18 cellular contexts compared by ENCODE assay signal in genomic region chr3:52176188-52176752, GRCh38. TPM values are rescaled to one million over a fixed set of nuclear protein-coding genes. Genes with fewer than 3 reads are reported as not detected.
"Had no signal": no experiment of that assay in that cellular context is flagged by ENCODE, and none has a peak within 500 bp of the region (broad histone marks: within the 10 kb centered on the region; RNA-seq: fewer than 3 reads in every experiment).

No MANE protein-coding gene starts in this region.

- ATAC-seq: activated naive CD8-positive, alpha-beta T cell treated with anti-CD3 and anti-CD28 coated beads, Interleukin-2, amount 50 U/mL, for 24 hours; natural killer cell; psoas muscle had no signal

- H3K27ac ChIP-seq: cardiac muscle cell, psoas muscle had no signal

- H3K4me1 ChIP-seq: psoas muscle had no signal

- DNase-seq: activated CD4-positive, alpha-beta memory T cell treated with anti-CD3 and anti-CD28 coated beads for 36 hours; activated naive CD4-positive, alpha-beta T cell treated with Interleukin-2 at 50 U/mL for 16 hours; activated naive CD8-positive, alpha-beta T cell treated with anti-CD3 and anti-CD28 coated beads, Interleukin-2, amount 50 U/mL, for 24 hours; activated T-cell treated with anti-CD3 and anti-CD28 coated beads, Interleukin-2, amount 50 U/mL, for 48 hours; cortex of kidney; effector CD8-positive, alpha-beta T cell; immature natural killer cell; natural killer cell; occipital lobe; stimulated activated CD4-positive, alpha-beta T cell treated with anti-CD3 and anti-CD28 coated beads, Interleukin-4, amount 100 ng/mL, for 1 hour; stimulated activated CD8-positive, alpha-beta memory T cell treated with anti-CD3 and anti-CD28 coated beads, Interleukin-4, amount 100 ng/mL, for 48 hours; SW 1271; T-helper 9 cell had no signal

- H3K27me3 ChIP-seq: cardiac muscle cell had no signal

- H3K9me3 ChIP-seq: psoas muscle had no signal

- H3K4me3 ChIP-seq: cardiac muscle cell, psoas muscle had no signal

- H3K36me3 ChIP-seq: cardiac muscle cell had no signal

RNA-seq across cellular contexts. Expression of gene TLR9, which starts 49.2 kb away (rescaled TPM):
- total RNA-seq: epithelial cell of proximal tubule, glomerular endothelial cell, temporal lobe had no signal
- polyA plus RNA-seq: cardiac muscle cell, immature natural killer cell had no signal
